In the genomic region with DNA sequence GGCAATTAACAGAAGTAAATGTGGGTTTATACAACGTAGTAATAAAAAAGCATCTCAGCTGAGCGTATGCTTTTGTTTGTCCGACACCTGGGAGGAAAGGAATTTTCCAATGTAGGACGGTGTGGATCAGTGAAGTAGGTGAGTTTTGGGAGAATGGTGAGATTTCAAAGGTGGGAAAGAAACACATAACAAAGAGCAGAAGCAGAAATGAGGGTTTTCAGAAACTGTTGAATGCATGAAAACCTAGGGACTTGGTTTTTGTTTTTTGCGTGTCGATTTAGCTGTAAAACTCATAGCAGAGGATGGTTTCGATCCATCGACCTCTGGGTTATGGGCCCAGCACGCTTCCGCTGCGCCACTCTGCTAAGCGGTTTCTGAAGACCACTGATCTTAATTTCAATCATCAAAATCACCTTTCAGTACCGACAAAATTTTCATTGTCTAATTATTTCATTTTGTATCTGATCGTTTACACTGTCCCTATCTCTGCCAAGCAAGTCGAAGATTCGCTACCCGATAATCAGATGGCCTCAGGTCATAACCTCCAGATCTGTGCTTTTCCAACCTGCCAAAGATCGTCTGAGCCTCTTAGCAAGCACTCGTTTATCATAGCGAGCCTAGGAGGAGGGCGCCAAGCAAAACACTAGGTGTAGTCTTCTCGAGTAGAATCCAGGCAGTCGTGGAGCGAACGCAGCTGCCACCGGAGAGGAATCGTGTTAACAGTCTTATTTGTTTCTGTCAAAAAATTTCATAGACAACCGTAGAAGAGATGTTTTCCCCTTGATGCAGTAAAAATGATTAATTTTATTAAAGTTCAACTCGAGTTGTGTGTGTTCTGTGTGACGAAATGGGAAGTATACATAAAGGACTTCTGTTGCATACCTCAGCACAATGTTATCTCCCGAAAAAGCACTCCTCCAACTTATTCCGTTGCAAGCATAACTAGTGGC, we compare ENCODE assay signal across 1 cellular context.
TF ChIP-seq lines count a peak whose summit lies in the region.

No MANE protein-coding gene starts in this region.

TF ChIP-seq in SK-N-SH treated with all-trans-retinoic acid at 6 μM for 48 hours, 23 proteins besides CTCF, POLR2A, EP300 and RAD21 (continued from another document):
- TF ChIP-seq, protein P1, sequence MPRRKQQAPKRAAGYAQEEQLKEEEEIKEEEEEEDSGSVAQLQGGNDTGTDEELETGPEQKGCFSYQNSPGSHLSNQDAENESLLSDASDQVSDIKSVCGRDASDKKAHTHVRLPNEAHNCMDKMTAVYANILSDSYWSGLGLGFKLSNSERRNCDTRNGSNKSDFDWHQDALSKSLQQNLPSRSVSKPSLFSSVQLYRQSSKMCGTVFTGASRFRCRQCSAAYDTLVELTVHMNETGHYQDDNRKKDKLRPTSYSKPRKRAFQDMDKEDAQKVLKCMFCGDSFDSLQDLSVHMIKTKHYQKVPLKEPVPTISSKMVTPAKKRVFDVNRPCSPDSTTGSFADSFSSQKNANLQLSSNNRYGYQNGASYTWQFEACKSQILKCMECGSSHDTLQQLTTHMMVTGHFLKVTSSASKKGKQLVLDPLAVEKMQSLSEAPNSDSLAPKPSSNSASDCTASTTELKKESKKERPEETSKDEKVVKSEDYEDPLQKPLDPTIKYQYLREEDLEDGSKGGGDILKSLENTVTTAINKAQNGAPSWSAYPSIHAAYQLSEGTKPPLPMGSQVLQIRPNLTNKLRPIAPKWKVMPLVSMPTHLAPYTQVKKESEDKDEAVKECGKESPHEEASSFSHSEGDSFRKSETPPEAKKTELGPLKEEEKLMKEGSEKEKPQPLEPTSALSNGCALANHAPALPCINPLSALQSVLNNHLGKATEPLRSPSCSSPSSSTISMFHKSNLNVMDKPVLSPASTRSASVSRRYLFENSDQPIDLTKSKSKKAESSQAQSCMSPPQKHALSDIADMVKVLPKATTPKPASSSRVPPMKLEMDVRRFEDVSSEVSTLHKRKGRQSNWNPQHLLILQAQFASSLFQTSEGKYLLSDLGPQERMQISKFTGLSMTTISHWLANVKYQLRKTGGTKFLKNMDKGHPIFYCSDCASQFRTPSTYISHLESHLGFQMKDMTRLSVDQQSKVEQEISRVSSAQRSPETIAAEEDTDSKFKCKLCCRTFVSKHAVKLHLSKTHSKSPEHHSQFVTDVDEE (CRISPR knock-in tag; IDR thresholded peaks at IDR 0.05) = no peak
- TF ChIP-seq ISL1 (CRISPR knock-in tag; IDR thresholded peaks at IDR 0.05) (no peak), ZFP30 (CRISPR knock-in tag; IDR thresholded peaks at IDR 0.05) (no peak), CSDC2 (CRISPR knock-in tag; IDR thresholded peaks at IDR 0.05) (no peak)
TF ChIP-seq in SK-N-SH treated with all-trans-retinoic acid at 6 μM for 48 hours: peak in this region for 0.
